In genomic region chr10:13815766-13816165, GRCh38 we compare ENCODE assay signal across 15 cellular contexts.
DNase-seq lines count a peak whose midpoint lies in the region; ATAC-seq and TF ChIP-seq lines count a peak whose summit lies in the region.
"Had no signal": no experiment of that assay in that cellular context is flagged by ENCODE, and none has a peak within 500 bp of the region (broad histone marks: within the 10 kb centered on the region; RNA-seq: fewer than 3 reads in every experiment).

No MANE protein-coding gene starts in this region.

- TF ChIP-seq CTCF in left ventricle myocardium inferior (IDR thresholded peaks at IDR 0.05; ENCODE audit: borderline replicate concordance), result no peak
- TF ChIP-seq CTCF in astrocyte of the spinal cord (IDR thresholded peaks at IDR 0.05; ENCODE audit: low read depth, low read length), result no peak

- intact Hi-C loops in left ventricle myocardium inferior (cut with micrococcal nuclease) (no loop called here), left cardiac atrium (cut with DNase I) (no loop called here)

- no peaks in the 10 kb centered on the region for H3K36me3 Mint-ChIP-seq in stimulated activated memory B cell treated with anti-CD40 and anti-IgM and Interleukin-4, amounts not matched to agents 10 μg/mL and 1 μg/mL and 100 μg/mL, for 72 hours

- no peak overlapping the region for H3K4me3 Mint-ChIP-seq in stimulated activated memory B cell treated with anti-CD40 and anti-IgM and Interleukin-4, amounts not matched to agents 10 μg/mL and 1 μg/mL and 100 μg/mL, for 72 hours
- H3K4me3 Mint-ChIP-seq: activated naive CD8-positive, alpha-beta T cell treated with anti-CD3 and anti-CD28 coated beads, Interleukin-2, amount 50 U/mL, for 24 hours; neural crest cell had no signal

- peaks cover 7% of the 10 kb centered on the region for H3K9me3 ChIP-seq in left ventricle myocardium inferior (replicated peaks)
- H3K9me3 ChIP-seq: left lung had no signal

- H3K9me3 Mint-ChIP-seq in stimulated activated memory B cell treated with anti-CD40 and anti-IgM and Interleukin-4, amounts not matched to agents 10 μg/mL and 1 μg/mL and 100 μg/mL, for 72 hours, result peaks cover 3% of the 10 kb centered on the region

- no peaks in the 10 kb centered on the region for H3K36me3 ChIP-seq in left ventricle myocardium inferior
- H3K36me3 ChIP-seq: left lung had no signal

- peaks cover 58% of the 10 kb centered on the region for H3K4me1 ChIP-seq in left ventricle myocardium inferior

- ATAC-seq in left cardiac atrium (no peak), HG03039 (IDR thresholded peaks at IDR 0.05; ENCODE audit: unreplicated experiment) (no peak), GM19023 (IDR thresholded peaks at IDR 0.05; ENCODE audit: unreplicated experiment) (no peak)
- ATAC-seq in stimulated activated memory B cell treated with anti-CD40 and anti-IgM and Interleukin-4, amounts not matched to agents 10 μg/mL and 1 μg/mL and 100 μg/mL, for 72 hours, result no peak
- ATAC-seq: activated naive CD8-positive, alpha-beta T cell treated with anti-CD3 and anti-CD28 coated beads, Interleukin-2, amount 50 U/mL, for 24 hours; stimulated activated naive CD8-positive, alpha-beta T cell treated with anti-CD3 and anti-CD28 coated beads, Interleukin-15, Interleukin-2, amounts not matched to agents 100 U/mL and 50 U/mL, for 24 hours had no signal

- peaks cover 36% of the 10 kb centered on the region for H3K27me3 Mint-ChIP-seq in stimulated activated memory B cell treated with anti-CD40 and anti-IgM and Interleukin-4, amounts not matched to agents 10 μg/mL and 1 μg/mL and 100 μg/mL, for 72 hours

- in situ Hi-C loops in astrocyte of the spinal cord (cut with HindIII; ENCODE audit: low sequenced_read_pairs), result no loop called here

- peaks cover 11% of the 10 kb centered on the region for H3K4me1 Mint-ChIP-seq in stimulated activated memory B cell treated with anti-CD40 and anti-IgM and Interleukin-4, amounts not matched to agents 10 μg/mL and 1 μg/mL and 100 μg/mL, for 72 hours

- H3K27me3 ChIP-seq in left ventricle myocardium inferior (ENCODE audit: low read depth), result no peaks in the 10 kb centered on the region

- H3K27ac Mint-ChIP-seq in stimulated activated memory B cell treated with anti-CD40 and anti-IgM and Interleukin-4, amounts not matched to agents 10 μg/mL and 1 μg/mL and 100 μg/mL, for 72 hours, result no peak overlapping the region
- H3K27ac Mint-ChIP-seq: activated naive CD8-positive, alpha-beta T cell treated with anti-CD3 and anti-CD28 coated beads, Interleukin-2, amount 50 U/mL, for 24 hours had no signal

- peak overlapping the region; percentile 65 for H3K27ac ChIP-seq in left ventricle myocardium inferior (replicated peaks)

- no peak overlapping the region for H3K4me3 ChIP-seq in left ventricle myocardium inferior
- no peak overlapping the region for H3K4me3 ChIP-seq in astrocyte of the spinal cord (ENCODE audit: low read depth, low read length)
- H3K4me3 ChIP-seq: left lung had no signal

- DNase-seq in left ventricle myocardium inferior (no peak), left cardiac atrium (no peak), astrocyte of the spinal cord (ENCODE audit: low read depth, low spot score) (peak; percentile 82), glomerular visceral epithelial cell (ENCODE audit: extremely low spot score) (peak; percentile 53), activated gamma-delta T cell (lab: John Stamatoyannopoulos, UW) (no peak)
- DNase-seq: activated CD4-positive, CD25-positive, alpha-beta regulatory T cell; activated naive CD8-positive, alpha-beta T cell treated with anti-CD3 and anti-CD28 coated beads, Interleukin-2, amount 50 U/mL, for 24 hours; head of caudate nucleus; left lung; NCI-H1048; stimulated activated naive CD8-positive, alpha-beta T cell treated with anti-CD3 and anti-CD28 coated beads, Interleukin-15, Interleukin-2, amounts not matched to agents 100 U/mL and 50 U/mL, for 24 hours had no signal

Comparison
In these comparisons a context has a peak if more than half of its experiments do, and no peak if none do; other contexts are left out.
1. DNase-seq: peak in astrocyte of the spinal cord (single experiment) and glomerular visceral epithelial cell (single experiment); none in left ventricle myocardium inferior (single experiment), left cardiac atrium (single experiment) and activated gamma-delta T cell (single experiment).